11 cellular contexts compared by ENCODE assay signal in genomic region chr2:105886029-105886454, GRCh38.
DNase-seq lines count a peak whose midpoint lies in the region; TF ChIP-seq lines count a peak whose summit lies in the region.
"Had no signal": no experiment of that assay in that cellular context is flagged by ENCODE, and none has a peak within 500 bp of the region (broad histone marks: within the 10 kb centered on the region; RNA-seq: fewer than 3 reads in every experiment).

No MANE protein-coding gene starts in this region.

- no peaks in the 10 kb centered on the region for H3K27me3 ChIP-seq in AG04450 (ENCODE audit: control insufficient read depth, insufficient read depth, low read length)
- H3K27me3 ChIP-seq in WERI-Rb-1 (ENCODE audit: insufficient read depth, low read depth, severe bottlenecking) = no peaks in the 10 kb centered on the region

- CTCF ChIA-PET in AG04450 (lab: Charles Lee) (interaction anchor here (0.6 kb wide), 1 partner anchor 345 kb away, joined by 3 read pairs; no protein-coding TSS in a partner anchor), Calu3 (lab: Charles Lee) (no interaction called here)

- no peaks in the 10 kb centered on the region for H3K27me3 Mint-ChIP-seq in chondrocyte (ENCODE audit: low read depth)
- H3K27me3 Mint-ChIP-seq in mesothelial cell of epicardium (ENCODE audit: low read depth) = no peaks in the 10 kb centered on the region
- no peaks in the 10 kb centered on the region for H3K27me3 Mint-ChIP-seq in Calu3 (ENCODE audit: unreplicated experiment)

- H3K4me1 Mint-ChIP-seq in chondrocyte (ENCODE audit: low read depth) = peaks cover 41% of the 10 kb centered on the region
- H3K4me1 Mint-ChIP-seq in mesothelial cell of epicardium = peaks cover 17% of the 10 kb centered on the region
- peaks cover 38% of the 10 kb centered on the region for H3K4me1 Mint-ChIP-seq in Calu3 (ENCODE audit: low read depth, unreplicated experiment)

- H3K9me3 Mint-ChIP-seq in chondrocyte (ENCODE audit: low read depth) = peaks cover 10% of the 10 kb centered on the region
- H3K9me3 Mint-ChIP-seq in mesothelial cell of epicardium = peaks cover 6% of the 10 kb centered on the region
- H3K9me3 Mint-ChIP-seq in Calu3 (ENCODE audit: low read depth, unreplicated experiment) = no peaks in the 10 kb centered on the region

- peaks cover 5% of the 10 kb centered on the region for H3K36me3 Mint-ChIP-seq in chondrocyte (ENCODE audit: low read depth)
- peaks cover 35% of the 10 kb centered on the region for H3K36me3 Mint-ChIP-seq in mesothelial cell of epicardium
- H3K36me3 Mint-ChIP-seq in Calu3 (ENCODE audit: insufficient read depth, unreplicated experiment) = peaks cover 6% of the 10 kb centered on the region

- H3K27ac ChIP-seq in AG04450 (ENCODE audit: low read depth, low read length) (no peak overlapping the region), WERI-Rb-1 (no peak overlapping the region)

- TF ChIP-seq CTCF in AG04450 (IDR thresholded peaks at IDR 0.05; ENCODE audit: low read depth, low read length) (no peak), chondrocyte (IDR thresholded peaks at IDR 0.05) (no peak), mesothelial cell of epicardium (IDR thresholded peaks at IDR 0.05; ENCODE audit: unreplicated experiment) (no peak), WERI-Rb-1 (IDR thresholded peaks at IDR 0.05; ENCODE audit: low read depth, low read length) (no peak), Calu3 (IDR thresholded peaks at IDR 0.05; ENCODE audit: unreplicated experiment) (no peak)

- DNase-seq in AG04450 (ENCODE audit: low read depth, low spot score) (peak; percentile 39), GM04504 (ENCODE audit: low read depth) (peak; percentile 38), chondrocyte (ENCODE audit: low spot score) (no peak), mesothelial cell of epicardium (ENCODE audit: low spot score in 2 of 2, unreplicated experiment in 2 of 2) (no peak), WERI-Rb-1 (no peak), cerebellum (ENCODE audit: low spot score) (no peak), Calu3 (no peak), NCI-H146 (lab: John Stamatoyannopoulos, UW) (no peak)
- DNase-seq: DMS79, H9, NCI-H1105 treated with DMSO at 0.1 percent for 48 hours had no signal

- H3K9me3 ChIP-seq in AG04450 (ENCODE audit: control insufficient read depth, insufficient read depth, low read length) (peaks cover 20% of the 10 kb centered on the region), WERI-Rb-1 (ENCODE audit: severe bottlenecking) (no peaks in the 10 kb centered on the region)

- peaks cover 6% of the 10 kb centered on the region for H3K36me3 ChIP-seq in WERI-Rb-1

- intact Hi-C loops in Calu3 (cut with micrococcal nuclease; ENCODE audit: unreplicated experiment) = no loop called here

- POLR2A ChIA-PET in AG04450 (lab: Yijun Ruan, JAX) = interaction anchor here (1.6 kb wide), 1 partner anchor 19 kb away, joined by 4 read pairs; no protein-coding TSS in a partner anchor

- H3K4me3 ChIP-seq in AG04450 (ENCODE audit: low read depth, low read length) (no peak overlapping the region), WERI-Rb-1 (ENCODE audit: low read depth, low read length) (no peak overlapping the region)

- no peak overlapping the region for H3K4me3 Mint-ChIP-seq in chondrocyte (ENCODE audit: unreplicated experiment)
- H3K4me3 Mint-ChIP-seq in mesothelial cell of epicardium = no peak overlapping the region
- no peak overlapping the region for H3K4me3 Mint-ChIP-seq in Calu3 (ENCODE audit: low read depth, unreplicated experiment)
- H3K4me3 Mint-ChIP-seq: H9 had no signal

- BruUV-seq in Calu3 (replicated peaks; lab: Mats Ljungman, UMichigan) = no TSS peak

- H3K27ac Mint-ChIP-seq in chondrocyte (ENCODE audit: unreplicated experiment) (peak overlapping the region; percentile 82), mesothelial cell of epicardium (peak overlapping the region; percentile 23), Calu3 (ENCODE audit: unreplicated experiment) (no peak overlapping the region)
- H3K27ac Mint-ChIP-seq: H9 had no signal

Comparison
In these comparisons a context has a peak if more than half of its experiments do, and no peak if none do; other contexts are left out.
1. DNase-seq: peak in AG04450 (single experiment) and GM04504 (single experiment); none in chondrocyte (single experiment), mesothelial cell of epicardium (0 of 2), WERI-Rb-1 (single experiment), cerebellum (single experiment), Calu3 (single experiment) and NCI-H146 (single experiment).